ENCODE assay signal across 8 cellular contexts in genomic region chr22:28882878-28883656, GRCh38. TPM values are rescaled to one million over a fixed set of nuclear protein-coding genes. Genes with fewer than 3 reads are reported as not detected.
DNase-seq lines count a peak whose midpoint lies in the region; ATAC-seq and TF ChIP-seq lines count a peak whose summit lies in the region.

Gene ZNRF3 (plus strand): TSS chr22:28883572. CDS start chr22:28883767, 195 bp downstream.

- H3K27ac ChIP-seq in dorsolateral prefrontal cortex (peak within 1 kb of the TSS in 47 of 59 donors; percentile 2 to 86 (median 62)), right lobe of liver (peak within 1 kb of the TSS in 1 of 3 donors; percentile 53)

- peak; percentile 78 for ATAC-seq in GM18505 (IDR thresholded peaks at IDR 0.05; ENCODE audit: unreplicated experiment)
- peak; percentile 51 for ATAC-seq in HG03520 (IDR thresholded peaks at IDR 0.05; ENCODE audit: unreplicated experiment)
- peak; percentile 94 for ATAC-seq in activated CD8-positive, alpha-beta T cell treated with anti-CD3 and anti-CD28 coated beads for 36 hours
- peak; percentile 94 to 97 (median 96) for ATAC-seq in right lobe of liver
- no peak for ATAC-seq in HG03108 (IDR thresholded peaks at IDR 0.05; ENCODE audit: unreplicated experiment)

- peak within 1 kb of the TSS; percentile 80 for H3K27ac Mint-ChIP-seq in activated CD8-positive, alpha-beta T cell treated with anti-CD3 and anti-CD28 coated beads for 36 hours

- H3K27me3 Mint-ChIP-seq in activated CD8-positive, alpha-beta T cell treated with anti-CD3 and anti-CD28 coated beads for 36 hours, result peaks cover 31% of the 10 kb centered on the region

- POLR2A ChIA-PET in activated CD8-positive, alpha-beta T cell treated with anti-CD3 and anti-CD28 coated beads for 36 hours (lab: Charles Lee), result interaction anchor here (0.5 to 2.1 kb wide), 3 partner anchors 25 to 887 kb away, joined by 3 to 11 read pairs (median 3); no protein-coding TSS in a partner anchor

- TF ChIP-seq POLR2A in GM18505 (IDR thresholded peaks at IDR 0.05; ENCODE audit: borderline replicate concordance, extremely low read depth, insufficient read depth, insufficient read length) (no peak), right lobe of liver (IDR thresholded peaks at IDR 0.05) (no peak)

- peaks cover 19% of the 10 kb centered on the region for H3K4me1 Mint-ChIP-seq in activated CD8-positive, alpha-beta T cell treated with anti-CD3 and anti-CD28 coated beads for 36 hours (ENCODE audit: low read depth)

- no peaks in the 10 kb centered on the region for H3K36me3 Mint-ChIP-seq in activated CD8-positive, alpha-beta T cell treated with anti-CD3 and anti-CD28 coated beads for 36 hours (ENCODE audit: low read depth)

- no peaks in the 10 kb centered on the region for H3K36me3 ChIP-seq in right lobe of liver

- peak; percentile 61 for DNase-seq in NCI-H774 (lab: John Stamatoyannopoulos, UW)
- peak; percentile 90 for DNase-seq in activated CD8-positive, alpha-beta T cell treated with anti-CD3 and anti-CD28 coated beads for 36 hours
- DNase-seq in dorsolateral prefrontal cortex, result peak; percentile 90 to 98 (median 93)
- peak; percentile 95 to 97 (median 96) for DNase-seq in right lobe of liver
- peak; percentile 90 for DNase-seq in stimulated activated CD4-positive, alpha-beta T cell treated with anti-CD3 and anti-CD28 coated beads, Interleukin-2, amount 100 ng/mL, for 4 hours (ENCODE audit: low read depth)

- H3K27me3 ChIP-seq in dorsolateral prefrontal cortex (no peaks in the 10 kb centered on the region), right lobe of liver (no peaks in the 10 kb centered on the region)

- H3K4me3 Mint-ChIP-seq in activated CD8-positive, alpha-beta T cell treated with anti-CD3 and anti-CD28 coated beads for 36 hours, result peak within 1 kb of the TSS; percentile 75

- peaks cover 0 to 40% (median 9%) of the 10 kb centered on the region in 4 donors for H3K4me1 ChIP-seq in right lobe of liver

- CTCF ChIA-PET in activated CD8-positive, alpha-beta T cell treated with anti-CD3 and anti-CD28 coated beads for 36 hours (lab: Charles Lee), result interaction anchor here (2.2 kb wide), 1 partner anchor 27 kb away, joined by 8 read pairs; no protein-coding TSS in a partner anchor

- intact Hi-C loops in activated CD8-positive, alpha-beta T cell treated with anti-CD3 and anti-CD28 coated beads for 36 hours (cut with micrococcal nuclease), result no loop called here
- intact Hi-C loops in dorsolateral prefrontal cortex (cut with DNase I) (loop anchor here in 1 of 2 donors (2.0 kb wide), 1 partner anchor 140 kb away; the partner anchor contains the start of gene HSCB), right lobe of liver (cut with DNase I) (no loop called here)

- H3K4me3 ChIP-seq in dorsolateral prefrontal cortex (peak within 1 kb of the TSS; percentile 57 to 83 (median 72)), right lobe of liver (peak within 1 kb of the TSS; percentile 60 to 71 (median 66))

- no peak for TF ChIP-seq CTCF in activated CD8-positive, alpha-beta T cell treated with anti-CD3 and anti-CD28 coated beads for 36 hours (IDR thresholded peaks at IDR 0.05)
- TF ChIP-seq CTCF in dorsolateral prefrontal cortex (IDR thresholded peaks at IDR 0.05 in 54 of 56, conservative IDR thresholded peaks at IDR 0.05 in 2 of 56; ENCODE audit: low read depth in 1 of 56, partially characterized antibody in 56 of 56), result peak in 9 of 56 donors; percentile 8 to 28 (median 17)
- TF ChIP-seq CTCF in right lobe of liver (IDR thresholded peaks at IDR 0.05), result no peak

- H3K9me3 ChIP-seq in right lobe of liver, result no peaks in the 10 kb centered on the region

- WGBS in right lobe of liver (ENCODE audit: insufficient coverage, low coverage, low lambda C conversion rate, missing lambda C conversion rate), result 3% methylated on average over 39 of the region's 85 CpGs

- H3K9me3 Mint-ChIP-seq in activated CD8-positive, alpha-beta T cell treated with anti-CD3 and anti-CD28 coated beads for 36 hours, result no peaks in the 10 kb centered on the region

RNA-seq across cellular contexts. Expression of gene ZNRF3, which starts in this region (rescaled TPM):
- 1 to 10 TPM; 2.0 to 2.5 TPM for total RNA-seq in activated CD8-positive, alpha-beta T cell treated with anti-CD3 and anti-CD28 coated beads for 36 hours
- 10 to 100 TPM; 13.3 to 65.5 (median 24.6) TPM for total RNA-seq in dorsolateral prefrontal cortex
- total RNA-seq in right lobe of liver, result 1 to 10 TPM; 5.8 to 9.2 (median 6.9) TPM
